ENCODE assay signal across 14 cellular contexts in the genomic region with DNA sequence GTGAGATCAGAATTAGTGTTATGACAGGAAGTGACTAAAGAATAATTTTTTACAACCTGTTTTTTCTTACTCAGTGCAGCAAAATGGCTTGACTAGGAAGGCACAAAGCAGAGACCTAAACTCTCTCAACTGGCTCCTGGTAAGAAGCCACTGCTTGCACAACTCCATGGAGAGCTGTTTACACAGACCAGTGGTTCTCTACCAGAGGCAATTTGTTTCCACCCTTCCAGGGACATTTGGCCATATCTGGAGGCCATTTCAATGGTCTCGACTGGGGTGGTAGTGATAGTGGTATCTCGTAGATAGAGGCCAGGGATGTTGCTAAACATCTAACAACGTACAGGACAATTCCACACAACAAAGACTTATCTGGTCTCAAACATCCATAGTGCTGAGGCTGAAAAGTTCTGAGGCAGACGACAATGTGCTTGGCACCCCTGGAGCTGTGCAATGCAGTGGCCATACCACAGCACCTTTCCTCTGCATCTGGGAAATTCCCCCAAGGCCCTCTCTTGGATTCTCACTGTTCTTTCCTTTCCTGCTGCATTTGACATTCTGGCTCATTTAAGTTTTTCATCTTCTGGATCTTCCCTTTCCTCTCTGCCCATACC.
DNase-seq lines count a peak whose midpoint lies in the region; ATAC-seq, FAIRE-seq and TF ChIP-seq lines count a peak whose summit lies in the region.
"Had no signal": no experiment of that assay in that cellular context is flagged by ENCODE, and none has a peak within 500 bp of the region (broad histone marks: within the 10 kb centered on the region; RNA-seq: fewer than 3 reads in every experiment).

No MANE protein-coding gene starts in this region.

- FAIRE-seq in GM12891 (lab: Jason Lieb, UNC): no peak

- peaks cover 11 to 28% (median 13%) of the 10 kb centered on the region in 10 experiments for H3K4me1 ChIP-seq in BLaER1 treated with 17β-estradiol and CSF1 and Interleukin-3, amounts not matched to agents 10 nM and 100 nM
- H3K4me1 ChIP-seq in mesendoderm (ENCODE audit: control insufficient read depth, low read depth, low read length) (peaks cover 18% of the 10 kb centered on the region), left lung (no peaks in the 10 kb centered on the region)

- peak overlapping the region; percentile 94 for H3K4ac ChIP-seq in mesendoderm (ENCODE audit: low read depth, low read length)

- H4K8ac ChIP-seq in mesendoderm (ENCODE audit: low read depth, low read length): no peak overlapping the region

- H3K9ac ChIP-seq in BLaER1 treated with 17β-estradiol and CSF1 and Interleukin-3, amounts not matched to agents 10 nM and 100 nM: no peak overlapping the region
- H3K9ac ChIP-seq in mesendoderm (ENCODE audit: low read length): no peak overlapping the region

- H3K36me3 ChIP-seq in BLaER1 treated with 17β-estradiol and CSF1 and Interleukin-3, amounts not matched to agents 10 nM and 100 nM: no peaks in the 10 kb centered on the region
- H3K36me3 ChIP-seq in mesendoderm (ENCODE audit: control insufficient read depth, insufficient read depth, low read length) (no peaks in the 10 kb centered on the region), left lung (no peaks in the 10 kb centered on the region)
- H3K36me3 ChIP-seq: thoracic aorta had no signal

- no peaks in the 10 kb centered on the region for H3K9me3 Mint-ChIP-seq in chondrocyte (ENCODE audit: low read depth)
- H3K9me3 Mint-ChIP-seq: T-helper 2 cell treated with Interferon-gamma antibody and Interleukin-4, amounts not matched to agents 5 μg/mL and 100 μg/mL, for 36 hours had no signal

- no peak for TF ChIP-seq CTCF in NB4 (IDR thresholded peaks at IDR 0.05; ENCODE audit: low read depth, low read length)
- no peak for TF ChIP-seq CTCF in chondrocyte (IDR thresholded peaks at IDR 0.05)
- no peak for TF ChIP-seq CTCF in left lung (IDR thresholded peaks at IDR 0.05)

- peak overlapping the region; percentile 52 for H2BK120ac ChIP-seq in mesendoderm (ENCODE audit: low read depth, low read length)

- peak; percentile 52 for DNase-seq in NB4 (ENCODE audit: low read depth)
- no peak for DNase-seq in chondrocyte (ENCODE audit: low spot score)
- peak; percentile 96 for DNase-seq in mesendoderm
- no peak for DNase-seq in left lung
- DNase-seq in CD1c-positive myeloid dendritic cell (ENCODE audit: extremely low spot score): no peak
- DNase-seq in GM12891 (ENCODE audit: insufficient read length, low spot score): no peak
- DNase-seq: activated CD8-positive, alpha-beta memory T cell treated with anti-CD3 and anti-CD28 coated beads, Interleukin-2, amount 50 U/mL, for 48 hours; COR-L47; foreskin melanocyte; NCI-H187 had no signal

- H3K4me2 ChIP-seq in BLaER1 treated with 17β-estradiol and CSF1 and Interleukin-3, amounts not matched to agents 10 nM and 100 nM: peak overlapping the region; percentile 5 to 53 (median 26); a peak in 18 of 22 replicates
- H3K4me2 ChIP-seq in mesendoderm (ENCODE audit: low read length): no peak overlapping the region

- no peak overlapping the region for H3K23ac ChIP-seq in mesendoderm (ENCODE audit: low read length)

- no peak overlapping the region for H3K4me3 Mint-ChIP-seq in chondrocyte (ENCODE audit: unreplicated experiment)
- H3K4me3 Mint-ChIP-seq: T-helper 2 cell treated with Interferon-gamma antibody and Interleukin-4, amounts not matched to agents 5 μg/mL and 100 μg/mL, for 36 hours had no signal

- H3K27ac Mint-ChIP-seq in chondrocyte (ENCODE audit: unreplicated experiment): peak overlapping the region; percentile 55
- H3K27ac Mint-ChIP-seq: T-helper 2 cell treated with Interferon-gamma antibody and Interleukin-4, amounts not matched to agents 5 μg/mL and 100 μg/mL, for 36 hours had no signal

- peak overlapping the region; percentile 73 for H3K56ac ChIP-seq in mesendoderm (ENCODE audit: low read length)

- no CpG with 5 or more reads among the region's 4 CpGs for WGBS in mesendoderm (ENCODE audit: extremely low coverage, insufficient coverage, low lambda C conversion rate)

- no peaks in the 10 kb centered on the region for H4K20me1 ChIP-seq in BLaER1 treated with 17β-estradiol and CSF1 and Interleukin-3, amounts not matched to agents 10 nM and 100 nM

- TF ChIP-seq POLR2A in NB4 (IDR thresholded peaks at IDR 0.05; ENCODE audit: extremely low read depth, insufficient read length): no peak
- TF ChIP-seq POLR2A in GM12891 (IDR thresholded peaks at IDR 0.05; ENCODE audit: low read depth, low read length): no peak

- no peak for ATAC-seq in left lung
- ATAC-seq in HG02623 (IDR thresholded peaks at IDR 0.05; ENCODE audit: unreplicated experiment): no peak

- no peaks in the 10 kb centered on the region for H3K27me3 Mint-ChIP-seq in chondrocyte (ENCODE audit: low read depth)

- peaks cover 2% of the 10 kb centered on the region for H3K36me3 Mint-ChIP-seq in chondrocyte (ENCODE audit: low read depth)

- no peaks in the 10 kb centered on the region for H3K9me3 ChIP-seq in BLaER1 treated with 17β-estradiol and CSF1 and Interleukin-3, amounts not matched to agents 10 nM and 100 nM (replicated peaks in 1 of 11)
- no peaks in the 10 kb centered on the region for H3K9me3 ChIP-seq in left lung
- H3K9me3 ChIP-seq: thoracic aorta had no signal

- peak overlapping the region; percentile 61 for H2BK15ac ChIP-seq in mesendoderm (replicated peaks; ENCODE audit: low read depth)

- intact Hi-C loops in left lung (cut with DNase I): no loop called here

- no peak overlapping the region for H4K5ac ChIP-seq in mesendoderm (ENCODE audit: low read length)

- peaks cover 35% of the 10 kb centered on the region for H3K4me1 Mint-ChIP-seq in chondrocyte (ENCODE audit: low read depth)

- no peak overlapping the region for H3K4me3 ChIP-seq in BLaER1 treated with 17β-estradiol and CSF1 and Interleukin-3, amounts not matched to agents 10 nM and 100 nM
- H3K4me3 ChIP-seq in NB4 (ENCODE audit: low read depth, low read length) (no peak overlapping the region), mesendoderm (ENCODE audit: low read length) (no peak overlapping the region), left lung (no peak overlapping the region)
- H3K4me3 ChIP-seq: thoracic aorta had no signal

- H3K18ac ChIP-seq in mesendoderm (ENCODE audit: low read length): peak overlapping the region; percentile 76

- H3K79me1 ChIP-seq in mesendoderm (ENCODE audit: low read length): no peaks in the 10 kb centered on the region

- peak overlapping the region; percentile 92 for H2BK5ac ChIP-seq in mesendoderm (ENCODE audit: low read length)

- H3K27ac ChIP-seq in BLaER1 treated with 17β-estradiol and CSF1 and Interleukin-3, amounts not matched to agents 10 nM and 100 nM: no peak overlapping the region
- H3K27ac ChIP-seq in mesendoderm (ENCODE audit: low read depth, low read length) (peak overlapping the region; percentile 84), left lung (no peak overlapping the region)
- H3K27ac ChIP-seq: thoracic aorta had no signal

- no peaks in the 10 kb centered on the region for H3K27me3 ChIP-seq in BLaER1 treated with 17β-estradiol and CSF1 and Interleukin-3, amounts not matched to agents 10 nM and 100 nM
- H3K27me3 ChIP-seq in mesendoderm (ENCODE audit: insufficient read depth, low read length, poor library complexity) (no peaks in the 10 kb centered on the region), left lung (no peaks in the 10 kb centered on the region)

- H2AK5ac ChIP-seq in mesendoderm (ENCODE audit: low read length): no peak overlapping the region

- H3K79me2 ChIP-seq in mesendoderm (ENCODE audit: control insufficient read depth, insufficient read depth, low read length): no peaks in the 10 kb centered on the region

TF ChIP-seq in GM12891, 5 proteins besides CTCF, POLR2A, EP300 and RAD21:
- TF ChIP-seq TAF1 (IDR thresholded peaks at IDR 0.05; ENCODE audit: low read depth, low read length) (no peak), SPI1 (IDR thresholded peaks at IDR 0.05; ENCODE audit: low read depth, low read length) (no peak), POU2F2 (IDR thresholded peaks at IDR 0.05; ENCODE audit: low read depth, low read length) (no peak), POLR2AphosphoS5 (IDR thresholded peaks at IDR 0.05; ENCODE audit: low read depth, low read length) (no peak), PAX5 (IDR thresholded peaks at IDR 0.05; ENCODE audit: insufficient read depth, low read length, severe bottlenecking) (no peak)
TF ChIP-seq in GM12891: peak in this region for 0.

Comparison
In these comparisons a context has a peak if more than half of its experiments do, and no peak if none do; other contexts are left out.
1. DNase-seq: peak in NB4 (single experiment) and mesendoderm (single experiment); none in chondrocyte (single experiment), left lung (0 of 2), CD1c-positive myeloid dendritic cell (single experiment) and GM12891 (single experiment).